Comparison of ENCODE assay signal across 8 cellular contexts in the genomic region with DNA sequence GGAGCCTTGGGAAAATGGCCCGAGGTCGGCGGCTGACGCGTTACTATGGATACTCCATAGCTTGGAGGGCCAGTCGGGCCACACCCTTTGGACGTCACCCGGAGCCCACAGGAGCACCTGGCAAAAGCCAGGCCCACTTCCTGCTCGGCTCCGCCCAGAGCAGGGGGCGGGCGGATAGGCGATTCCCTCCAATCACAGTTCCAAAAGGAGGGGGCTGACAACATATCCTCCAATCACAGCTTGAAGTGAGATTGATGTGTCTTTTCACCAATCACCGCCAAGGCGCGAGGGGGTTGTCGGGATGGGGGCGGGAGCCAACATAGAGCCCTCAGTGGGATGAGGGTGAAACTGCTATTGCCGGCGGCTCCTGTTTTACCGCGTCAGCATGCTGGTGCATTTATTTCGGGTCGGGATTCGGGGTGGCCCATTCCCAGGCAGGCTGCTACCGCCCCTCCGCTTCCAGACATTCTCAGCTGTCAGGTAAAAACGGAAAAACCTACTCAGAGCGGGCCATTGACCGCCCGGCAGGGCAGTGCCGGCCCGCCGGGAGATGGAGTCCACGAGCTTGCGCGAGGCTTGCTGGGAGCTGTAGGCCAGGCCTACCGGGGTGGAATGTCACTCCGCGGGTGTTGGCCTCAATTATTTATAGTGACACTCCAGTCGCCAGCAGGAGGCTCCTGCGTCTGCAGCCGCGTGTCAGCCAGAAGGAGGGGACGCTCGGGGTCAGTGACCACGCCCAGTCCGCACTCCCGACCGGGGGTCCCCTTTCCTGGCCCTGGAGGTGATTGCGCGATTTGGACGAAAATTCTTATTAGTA. TPM values are rescaled to one million over a fixed set of nuclear protein-coding genes. Genes with fewer than 3 reads are reported as not detected.
DNase-seq lines count a peak whose midpoint lies in the region; ATAC-seq and TF ChIP-seq lines count a peak whose summit lies in the region.

Gene ABCB8, plus strand, starts transcription at position 320 of the 817 bp plus-strand sequence. Its CDS starts 66 bp downstream, at position 386.

- peak within 1 kb of the TSS; percentile 96 for H3K27ac Mint-ChIP-seq in T-helper 2 cell treated with Interferon-gamma antibody and Interleukin-4, amounts not matched to agents 5 μg/mL and 100 μg/mL, for 36 hours

- DNase-seq in NCI-H1930 (lab: John Stamatoyannopoulos, UW) (peak; percentile 99 to 100), ascending aorta (ENCODE audit: low spot score in 2 of 2) (peak; percentile 98 to 100), right atrium auricular region (ENCODE audit: low spot score) (peak; percentile 99), pulmonary artery endothelial cell (ENCODE audit: low read depth, low spot score) (peak; percentile 93), uterus (peak; percentile 98 to 100)
- peak; percentile 97 for DNase-seq in T-helper 2 cell treated with Interferon-gamma antibody and Interleukin-4, amounts not matched to agents 5 μg/mL and 100 μg/mL, for 36 hours (ENCODE audit: low spot score)

- intact Hi-C loops in ascending aorta (cut with DNase I) (loop anchor here (1.0 to 10.0 kb wide), 6 partner anchors 30 to 1194 kb away; partner anchors contain the start of genes ABCF2, FASTK and ZNF862), uterus (cut with DNase I; ENCODE audit: low total_unique reads) (loop anchor here (10.0 kb wide), 1 partner anchor 86 kb away; no protein-coding TSS in a partner anchor)

- H3K4me3 Mint-ChIP-seq in T-helper 2 cell treated with Interferon-gamma antibody and Interleukin-4, amounts not matched to agents 5 μg/mL and 100 μg/mL, for 36 hours, result peak within 1 kb of the TSS; percentile 96

- no peaks in the 10 kb centered on the region for H3K36me3 ChIP-seq in ascending aorta
- no peaks in the 10 kb centered on the region for H3K36me3 ChIP-seq in right atrium auricular region
- H3K36me3 ChIP-seq in uterus, result no peaks in the 10 kb centered on the region

- peaks cover 0 to 7% of the 10 kb centered on the region in 2 donors for H3K4me1 ChIP-seq in ascending aorta
- peaks cover 0 to 15% of the 10 kb centered on the region in 2 donors for H3K4me1 ChIP-seq in right atrium auricular region
- H3K4me1 ChIP-seq in uterus, result peaks cover 0 to 5% of the 10 kb centered on the region in 2 donors

- peaks cover 3% of the 10 kb centered on the region for H3K27me3 Mint-ChIP-seq in T-helper 2 cell treated with Interferon-gamma antibody and Interleukin-4, amounts not matched to agents 5 μg/mL and 100 μg/mL, for 36 hours (ENCODE audit: low read depth)

- H3K36me3 Mint-ChIP-seq in T-helper 2 cell treated with Interferon-gamma antibody and Interleukin-4, amounts not matched to agents 5 μg/mL and 100 μg/mL, for 36 hours (ENCODE audit: low read depth), result peaks cover 2% of the 10 kb centered on the region

- peaks cover 17% of the 10 kb centered on the region for H3K4me1 Mint-ChIP-seq in T-helper 2 cell treated with Interferon-gamma antibody and Interleukin-4, amounts not matched to agents 5 μg/mL and 100 μg/mL, for 36 hours (ENCODE audit: low read depth)

- H3K27me3 ChIP-seq in ascending aorta (no peaks in the 10 kb centered on the region), right atrium auricular region (no peaks in the 10 kb centered on the region), uterus (no peaks in the 10 kb centered on the region)

- no peaks in the 10 kb centered on the region for H3K9me3 Mint-ChIP-seq in T-helper 2 cell treated with Interferon-gamma antibody and Interleukin-4, amounts not matched to agents 5 μg/mL and 100 μg/mL, for 36 hours

- H3K27ac ChIP-seq in ascending aorta (peak within 1 kb of the TSS; percentile 60 to 78), right atrium auricular region (peak within 1 kb of the TSS; percentile 77 to 87), uterus (peak within 1 kb of the TSS; percentile 78 to 82)

- peak in 2 of 3 experiments; percentile 59 to 68 for TF ChIP-seq CTCF in ascending aorta (IDR thresholded peaks at IDR 0.05)
- peak; percentile 23 to 67 for TF ChIP-seq CTCF in right atrium auricular region (IDR thresholded peaks at IDR 0.05)
- TF ChIP-seq CTCF in uterus (IDR thresholded peaks at IDR 0.05), result peak; percentile 45 to 53 (median 46)

- no peaks in the 10 kb centered on the region for H3K9me3 ChIP-seq in ascending aorta
- H3K9me3 ChIP-seq in right atrium auricular region, result no peaks in the 10 kb centered on the region
- H3K9me3 ChIP-seq in uterus, result no peaks in the 10 kb centered on the region

- peak; percentile 66 for TF ChIP-seq POLR2A in GM18505 (IDR thresholded peaks at IDR 0.05; ENCODE audit: borderline replicate concordance, extremely low read depth, insufficient read depth, insufficient read length)
- TF ChIP-seq POLR2A in uterus (IDR thresholded peaks at IDR 0.05), result peak; percentile 31 to 59

- ATAC-seq in GM18505 (IDR thresholded peaks at IDR 0.05; ENCODE audit: unreplicated experiment), result peak; percentile 95
- peak; percentile 95 for ATAC-seq in HG02973 (IDR thresholded peaks at IDR 0.05; ENCODE audit: unreplicated experiment)

- peak within 1 kb of the TSS; percentile 68 to 77 for H3K4me3 ChIP-seq in ascending aorta
- peak within 1 kb of the TSS; percentile 57 to 72 for H3K4me3 ChIP-seq in right atrium auricular region
- H3K4me3 ChIP-seq in uterus, result peak within 1 kb of the TSS; percentile 69

RNA-seq across cellular contexts. Expression of gene ABCB8, which starts in this region (rescaled TPM):
- total RNA-seq in ascending aorta, result 50.8 TPM
- 10 to 100 TPM; 11.9 to 20.6 TPM for total RNA-seq in right atrium auricular region
- total RNA-seq in pulmonary artery endothelial cell, result 26.4 and 37.9 TPM in 2 replicates
- total RNA-seq in uterus, result 10 to 100 TPM; 18.7 to 54.3 (median 26.0) TPM

Comparison
In these comparisons a context has a peak if more than half of its experiments do, and no peak if none do; other contexts are left out.
1. Peak in every context shown above with its lines: DNase-seq, ATAC-seq, H3K4me3 ChIP-seq and H3K27ac ChIP-seq.